ENCODE assay signal across 14 cellular contexts in genomic region chr7:20190588-20190987, GRCh38. TPM values are rescaled to one million over a fixed set of nuclear protein-coding genes. Genes with fewer than 3 reads are reported as not detected.
DNase-seq lines count a peak whose midpoint lies in the region; FAIRE-seq and TF ChIP-seq lines count a peak whose summit lies in the region.
"Had no signal": no experiment of that assay in that cellular context is flagged by ENCODE, and none has a peak within 500 bp of the region (broad histone marks: within the 10 kb centered on the region; RNA-seq: fewer than 3 reads in every experiment).

No MANE protein-coding gene starts in this region.

- peaks cover 5% of the 10 kb centered on the region for H3K4me1 Mint-ChIP-seq in type B pancreatic cell (ENCODE audit: unreplicated experiment)

- TF ChIP-seq CTCF in HL-60 (IDR thresholded peaks at IDR 0.05; ENCODE audit: insufficient read depth, low read length) (no peak), type B pancreatic cell (conservative IDR thresholded peaks at IDR 0.05) (no peak)

- no peak overlapping the region for H3K4me3 ChIP-seq in HL-60 (replicated peaks; ENCODE audit: insufficient read depth, low read length)
- H3K4me3 ChIP-seq: BLaER1, SJCRH30 had no signal

- no peak for DNase-seq in HL-60 (ENCODE audit: low read depth in 1 of 2, low spot score in 1 of 2)
- peak; percentile 81 for DNase-seq in NCI-H2029 treated with DMSO at 0.1 percent for 48 hours (lab: John Stamatoyannopoulos, UW)
- DNase-seq in pons (ENCODE audit: low spot score): peak; percentile 12
- no peak for DNase-seq in AG08395 (ENCODE audit: low spot score)
- no peak for DNase-seq in DMS 273 treated with DMSO at 0.1 percent for 48 hours (lab: John Stamatoyannopoulos, UW)
- DNase-seq in type B pancreatic cell (ENCODE audit: extremely low spot score, unreplicated experiment): no peak
- DNase-seq: HCEC 1CT, NCI-H187, NCI-H2171, NCI-H510A, RPMI8226, SJCRH30 had no signal

- FAIRE-seq in endometrium (lab: Jason Lieb, UNC): peak; percentile 99

- H3K27me3 ChIP-seq in HL-60 (ENCODE audit: insufficient read depth, poor library complexity, severe bottlenecking): no peaks in the 10 kb centered on the region
- H3K27me3 ChIP-seq: BLaER1, SJCRH30 had no signal

- H3K27me3 Mint-ChIP-seq in type B pancreatic cell: no peaks in the 10 kb centered on the region

- H3K27ac ChIP-seq in HL-60 (replicated peaks): peak overlapping the region; percentile 35
- H3K27ac ChIP-seq: BLaER1, SJCRH30 had no signal

- H3K4me3 Mint-ChIP-seq in type B pancreatic cell: no peak overlapping the region

- H3K36me3 Mint-ChIP-seq in type B pancreatic cell: peaks cover 13% of the 10 kb centered on the region

- H3K9me3 Mint-ChIP-seq in type B pancreatic cell: no peaks in the 10 kb centered on the region

- no peak overlapping the region for H3K27ac Mint-ChIP-seq in type B pancreatic cell

RNA-seq across cellular contexts. Expression of gene MACC1, which starts 26.6 kb away (rescaled TPM):
- 14.8 and 27.8 TPM in 2 replicates for total RNA-seq in type B pancreatic cell (ENCODE audit: low replicate concordance)

Comparison
In these comparisons a context has a peak if more than half of its experiments do, and no peak if none do; other contexts are left out.
1. DNase-seq: peak in NCI-H2029 treated with DMSO at 0.1 percent for 48 hours (single experiment) and pons (single experiment); none in HL-60 (0 of 2), AG08395 (single experiment), DMS 273 treated with DMSO at 0.1 percent for 48 hours (single experiment) and type B pancreatic cell (single experiment).